Comparison of ENCODE assay signal across 8 cellular contexts in the genomic region with DNA sequence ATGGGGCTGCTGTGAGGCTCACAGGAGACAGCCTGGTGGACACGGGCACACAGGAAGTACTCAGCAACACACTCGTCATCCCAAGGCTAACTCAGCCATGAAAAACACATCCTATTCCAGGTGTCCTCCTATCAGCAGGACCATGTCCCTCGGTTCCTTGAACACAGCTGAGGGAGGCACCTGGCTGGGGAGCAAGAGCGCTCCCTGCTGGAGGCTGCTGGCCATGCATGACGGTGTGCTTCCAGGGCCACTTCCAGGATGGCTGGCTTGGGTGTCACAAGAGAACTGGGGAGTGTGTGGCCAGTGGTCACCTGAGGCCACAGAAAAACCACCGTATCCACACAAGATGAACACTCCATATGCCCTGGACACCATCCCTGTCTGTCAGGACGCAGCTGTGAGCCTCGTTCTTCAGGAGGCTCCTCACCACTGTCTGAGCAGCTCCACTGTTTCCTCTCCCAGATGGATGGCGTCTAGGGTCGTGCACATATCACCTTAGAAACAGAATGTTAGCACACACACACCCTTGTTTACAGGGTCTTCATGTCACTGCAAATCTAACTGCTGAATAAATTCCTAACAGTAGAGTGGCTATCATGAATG. TPM values are rescaled to one million over a fixed set of nuclear protein-coding genes. Genes with fewer than 3 reads are reported as not detected.
DNase-seq lines count a peak whose midpoint lies in the region; ATAC-seq and TF ChIP-seq lines count a peak whose summit lies in the region.

No MANE protein-coding gene starts in this region.

- 55 to 56% methylated on average over 10 of the region's 10 CpGs for WGBS in testis, 2 donors

- H3K9me3 ChIP-seq in SJSA1 (replicated peaks): no peaks in the 10 kb centered on the region
- H3K9me3 ChIP-seq in osteoblast (ENCODE audit: low read depth, low read length): no peaks in the 10 kb centered on the region
- no peaks in the 10 kb centered on the region for H3K9me3 ChIP-seq in testis

- H3K4me3 ChIP-seq in SJSA1: no peak overlapping the region
- H3K4me3 ChIP-seq in osteoblast (ENCODE audit: insufficient read depth, low read length): no peak overlapping the region
- no peak overlapping the region for H3K4me3 ChIP-seq in testis

- peak; percentile 98 for TF ChIP-seq CTCF in osteoblast (IDR thresholded peaks at IDR 0.05; ENCODE audit: extremely low read depth, low read depth, low read length)
- peak; percentile 78 to 90 (median 87) for TF ChIP-seq CTCF in testis (IDR thresholded peaks at IDR 0.05)

- H3K79me2 ChIP-seq in osteoblast (ENCODE audit: insufficient read depth, low read length): no peaks in the 10 kb centered on the region

- H3K36me3 ChIP-seq in SJSA1 (peaks cover 68% of the 10 kb centered on the region), osteoblast (ENCODE audit: insufficient read depth, low read length) (no peaks in the 10 kb centered on the region), testis (ENCODE audit: low read depth, missing control alignments) (no peaks in the 10 kb centered on the region)

- intact Hi-C loops in testis (cut with DNase I; ENCODE audit: low total_unique reads): loop anchor here (5.0 kb wide), 1 partner anchor 71 kb away; no protein-coding TSS in a partner anchor

- peak overlapping the region; percentile 43 for H2AFZ ChIP-seq in osteoblast (ENCODE audit: low read length)

- TF ChIP-seq POLR2A in testis (IDR thresholded peaks at IDR 0.05): no peak

- no peaks in the 10 kb centered on the region for H4K20me1 ChIP-seq in osteoblast (ENCODE audit: insufficient read depth, low read length)

- H3K27me3 ChIP-seq in SJSA1 (replicated peaks) (no peaks in the 10 kb centered on the region), osteoblast (ENCODE audit: insufficient read depth, low read length) (no peaks in the 10 kb centered on the region), testis (no peaks in the 10 kb centered on the region)

- H3K4me1 ChIP-seq in SJSA1 (replicated peaks) (no peaks in the 10 kb centered on the region), osteoblast (ENCODE audit: insufficient read depth, low read length) (peaks cover 24% of the 10 kb centered on the region), testis (peaks cover 27% of the 10 kb centered on the region)

- no peak overlapping the region for H3K27ac ChIP-seq in SJSA1
- no peak overlapping the region for H3K27ac ChIP-seq in osteoblast (ENCODE audit: low read depth, low read length)
- peak overlapping the region in 1 of 2 donors; percentile 38 for H3K27ac ChIP-seq in testis

- peak; percentile 50 for ATAC-seq in HG03432 (IDR thresholded peaks at IDR 0.05; ENCODE audit: unreplicated experiment)

- H3K4me2 ChIP-seq in osteoblast (ENCODE audit: insufficient read depth, low read length): no peak overlapping the region

- DNase-seq in ELR (ENCODE audit: low read depth): peak; percentile 58
- DNase-seq in SJSA1 (ENCODE audit: low read depth in 1 of 2, low spot score in 2 of 2): peak; percentile 30 to 57
- peak; percentile 79 for DNase-seq in activated naive CD4-positive, alpha-beta T cell treated with Interleukin-2 at 50 U/mL for 16 hours
- DNase-seq in germinal center (ENCODE audit: low spot score): peak; percentile 85
- DNase-seq in osteoblast (ENCODE audit: insufficient read length, low spot score, missing footprints): peak; percentile 94
- peak; percentile 83 for DNase-seq in testis
- DNase-seq in DMS79 (lab: John Stamatoyannopoulos, UW): no peak

RNA-seq across cellular contexts. Expression of a gene that starts 31.0 kb away (rescaled TPM):
- 12.8 and 14.2 TPM in 2 replicates for total RNA-seq in SJSA1 (2014; rRNA removed; shearing (Covaris generic))
- total RNA-seq in osteoblast (1.8 and 3.2 TPM in 2 replicates), testis (10 to 100 TPM; 16.7 to 21.7 TPM)
- 36.1 TPM for polyA plus RNA-seq in testis (ENCODE audit: insufficient read depth, low read depth, low replicate concordance)
